8 cellular contexts compared by ENCODE assay signal in the genomic region with DNA sequence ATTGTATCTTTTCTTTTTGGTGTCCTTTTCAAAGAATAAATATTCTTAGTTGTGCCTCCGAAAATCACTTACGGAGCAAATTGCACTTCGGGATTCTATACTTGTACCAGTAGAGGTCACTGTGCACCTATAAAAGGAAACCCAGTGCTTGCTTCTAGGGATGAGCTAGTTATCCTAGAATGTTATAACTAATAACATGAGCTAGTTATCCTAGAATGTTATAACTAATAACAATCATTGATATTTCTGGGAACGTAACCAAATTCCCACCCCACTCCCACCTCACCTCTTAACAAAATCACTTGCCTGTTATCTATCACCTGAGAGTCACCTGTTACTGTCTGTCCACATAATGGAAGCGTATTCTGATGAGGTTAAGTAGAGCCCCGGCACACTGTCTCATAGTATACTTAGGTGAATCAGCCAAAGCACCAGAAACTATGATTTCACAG.
A peak's percentile ranks its signal among the peaks of the same experiment; 100 is the strongest.
DNase-seq lines count a peak whose midpoint lies in the region; ATAC-seq and TF ChIP-seq lines count a peak whose summit lies in the region.

No MANE protein-coding gene starts in this region.

- peaks cover 6% of the 10 kb centered on the region for H3K36me3 Mint-ChIP-seq in Calu3 (ENCODE audit: insufficient read depth, unreplicated experiment)
- H3K36me3 Mint-ChIP-seq in T-cell: peaks cover 13% of the 10 kb centered on the region

- no peak for ATAC-seq in T-cell (replicated peaks in 1 of 4)

- no peaks in the 10 kb centered on the region for H3K27me3 Mint-ChIP-seq in Calu3 (ENCODE audit: unreplicated experiment)
- no peaks in the 10 kb centered on the region for H3K27me3 Mint-ChIP-seq in T-cell

- POLR2A ChIA-PET in T-cell (lab: Charles Lee): no interaction called here

- H3K9me3 Mint-ChIP-seq in Calu3 (ENCODE audit: low read depth, unreplicated experiment) (no peaks in the 10 kb centered on the region), T-cell (no peaks in the 10 kb centered on the region)

- DNase-seq in Calu3: peak; percentile 7
- DNase-seq in HPDE6-E6E7 (ENCODE audit: extremely low spot score): peak; percentile 13
- DNase-seq in RKO (ENCODE audit: low spot score): peak; percentile 56
- DNase-seq in erythroblast (lab: John Stamatoyannopoulos, UW): peak; percentile 47 to 60
- peak; percentile 43 for DNase-seq in non-pigmented ciliary epithelial cell (ENCODE audit: low read depth)
- no peak for DNase-seq in stimulated activated CD4-positive, alpha-beta T cell treated with anti-CD3 and anti-CD28 coated beads, Interleukin-2, amount 100 ng/mL, for 24 hours
- no peak for DNase-seq in ureter (ENCODE audit: low spot score)
- no peak for DNase-seq in T-cell

- TF ChIP-seq CTCF in Calu3 (IDR thresholded peaks at IDR 0.05; ENCODE audit: unreplicated experiment): peak; percentile 23

- TF ChIP-seq POLR2A in erythroblast (IDR thresholded peaks at IDR 0.05; ENCODE audit: low read length): no peak

- CTCF ChIA-PET in Calu3 (lab: Charles Lee) (interaction anchor here (0.6 to 1.0 kb wide), 11 partner anchors 9 to 439 kb away, joined by 3 to 7 read pairs (median 4); no protein-coding TSS in a partner anchor), T-cell (lab: Charles Lee) (interaction anchor here (0.5 to 1.5 kb wide), 8 partner anchors 10 to 1397 kb away, joined by 3 to 7 read pairs (median 4); no protein-coding TSS in a partner anchor)

- intact Hi-C loops in Calu3 (cut with micrococcal nuclease; ENCODE audit: unreplicated experiment): loop anchor here (1.0 to 2.0 kb wide), 2 partner anchors 60 to 307 kb away; no protein-coding TSS in a partner anchor

- H3K4me3 Mint-ChIP-seq in Calu3 (ENCODE audit: low read depth, unreplicated experiment) (no peak overlapping the region), T-cell (no peak overlapping the region)

- BruUV-seq in Calu3 (replicated peaks; lab: Mats Ljungman, UMichigan): no TSS peak

- H3K27ac Mint-ChIP-seq in Calu3 (ENCODE audit: unreplicated experiment) (no peak overlapping the region), T-cell (no peak overlapping the region)

- H3K4me1 Mint-ChIP-seq in Calu3 (ENCODE audit: low read depth, unreplicated experiment) (peaks cover 9% of the 10 kb centered on the region), T-cell (peaks cover 0 to 13% (median 8%) of the 10 kb centered on the region in 3 donors)

Comparison
In these comparisons a context has a peak if more than half of its experiments do, and no peak if none do; other contexts are left out.
1. DNase-seq: peak in Calu3 (single experiment), HPDE6-E6E7 (single experiment), RKO (single experiment), erythroblast (2 of 2) and non-pigmented ciliary epithelial cell (single experiment); none in stimulated activated CD4-positive, alpha-beta T cell treated with anti-CD3 and anti-CD28 coated beads, Interleukin-2, amount 100 ng/mL, for 24 hours (0 of 2), ureter (single experiment) and T-cell (0 of 34).